Comparison of ENCODE assay signal across 8 cellular contexts in genomic region chr3:61250784-61251173, GRCh38. TPM values are rescaled to one million over a fixed set of nuclear protein-coding genes. Genes with fewer than 3 reads are reported as not detected.
DNase-seq lines count a peak whose midpoint lies in the region; ATAC-seq, FAIRE-seq and TF ChIP-seq lines count a peak whose summit lies in the region.

No MANE protein-coding gene starts in this region.

- DNase-seq in GM03348 (ENCODE audit: low spot score), result peak; percentile 14
- peak; percentile 1 for DNase-seq in NCI-H2227 (lab: John Stamatoyannopoulos, UW; ENCODE audit: unreplicated experiment)
- no peak for DNase-seq in astrocyte (ENCODE audit: low read depth)
- DNase-seq in small intestine, result peak; percentile 50
- DNase-seq in activated CD4-positive, CD25-positive, alpha-beta regulatory T cell (lab: John Stamatoyannopoulos, UW), result no peak
- no peak for DNase-seq in NCI-H2107 (lab: John Stamatoyannopoulos, UW)

- no peaks in the 10 kb centered on the region for H3K27me3 Mint-ChIP-seq in astrocyte (ENCODE audit: low read depth, unreplicated experiment)

- no peaks in the 10 kb centered on the region for H3K4me1 ChIP-seq in astrocyte (ENCODE audit: insufficient read depth, low read length)
- H3K4me1 ChIP-seq in iPS-15b (ENCODE audit: control insufficient read depth, insufficient read depth, low read length), result peaks cover 9% of the 10 kb centered on the region
- H3K4me1 ChIP-seq in small intestine (ENCODE audit: control insufficient read depth in 2 of 2, insufficient read depth in 1 of 2, low read depth in 1 of 2, low read length in 1 of 2), result peaks cover 0 to 4% of the 10 kb centered on the region in 2 donors

- H3K4me3 Mint-ChIP-seq in astrocyte (ENCODE audit: unreplicated experiment), result peak overlapping the region; percentile 92

- H3K27ac Mint-ChIP-seq in astrocyte (ENCODE audit: unreplicated experiment), result peak overlapping the region; percentile 31

- H3K4me2 ChIP-seq in astrocyte (ENCODE audit: low read length), result peak overlapping the region; percentile 91

- TF ChIP-seq CTCF in astrocyte (IDR thresholded peaks at IDR 0.05; ENCODE audit: insufficient read depth, low read depth, low read length), result no peak

- H3K9ac ChIP-seq in astrocyte (ENCODE audit: low read length) (peak overlapping the region; percentile 86), iPS-15b (ENCODE audit: low read depth, low read length) (peak overlapping the region; percentile 38)

- no peaks in the 10 kb centered on the region for H3K36me3 Mint-ChIP-seq in astrocyte (ENCODE audit: low read depth, unreplicated experiment)

- no peak for ATAC-seq in HG03196 (IDR thresholded peaks at IDR 0.05; ENCODE audit: unreplicated experiment)

- H3K4me1 Mint-ChIP-seq in astrocyte (ENCODE audit: low read depth, unreplicated experiment), result peaks cover 8% of the 10 kb centered on the region

- H3K27ac ChIP-seq in astrocyte (ENCODE audit: low read depth, low read length), result no peak overlapping the region
- peak overlapping the region; percentile 79 to 82 for H3K27ac ChIP-seq in small intestine (ENCODE audit: low read depth in 1 of 2, low read length in 1 of 2)

- no peaks in the 10 kb centered on the region for H4K20me1 ChIP-seq in astrocyte (ENCODE audit: insufficient read depth, low read length)

- no peak for FAIRE-seq in astrocyte (lab: Jason Lieb, UNC)
- FAIRE-seq in small intestine (lab: Jason Lieb, UNC), result no peak

- H3K36me3 ChIP-seq in astrocyte (ENCODE audit: insufficient read depth, low read length), result no peaks in the 10 kb centered on the region
- H3K36me3 ChIP-seq in iPS-15b (ENCODE audit: control insufficient read depth, insufficient read depth, low read length), result no peaks in the 10 kb centered on the region
- H3K36me3 ChIP-seq in small intestine (ENCODE audit: control insufficient read depth in 2 of 2, insufficient read depth in 2 of 2, low read length in 2 of 2), result no peaks in the 10 kb centered on the region

- H3K27me3 ChIP-seq in astrocyte (ENCODE audit: insufficient read depth, low read length) (no peaks in the 10 kb centered on the region), iPS-15b (ENCODE audit: control insufficient read depth, insufficient read depth, low read length) (no peaks in the 10 kb centered on the region), small intestine (ENCODE audit: control insufficient read depth in 2 of 2, insufficient read depth in 2 of 2, low read length in 2 of 2) (no peaks in the 10 kb centered on the region)

- no peaks in the 10 kb centered on the region for H3K9me3 Mint-ChIP-seq in astrocyte (ENCODE audit: unreplicated experiment)

- 2 to 7% (median 3%) methylated on average over 21 of the region's 21 CpGs for WGBS in small intestine, 3 donors

- H3K9me3 ChIP-seq in astrocyte (ENCODE audit: insufficient read depth, low read depth, low read length), result no peaks in the 10 kb centered on the region
- no peaks in the 10 kb centered on the region for H3K9me3 ChIP-seq in iPS-15b (ENCODE audit: control insufficient read depth, insufficient read depth, low read length)
- H3K9me3 ChIP-seq in small intestine (ENCODE audit: control insufficient read depth, low read depth), result no peaks in the 10 kb centered on the region

- H2AFZ ChIP-seq in astrocyte (ENCODE audit: low read depth, low read length), result peak overlapping the region; percentile 92

- H3K4me3 ChIP-seq in astrocyte (ENCODE audit: insufficient read depth, low read depth, low read length) (peak overlapping the region; percentile 97), iPS-15b (ENCODE audit: low read depth, low read length) (peak overlapping the region; percentile 87), small intestine (ENCODE audit: low read depth in 1 of 2, low read length in 2 of 2) (peak overlapping the region; percentile 71 to 87)

- H3K79me2 ChIP-seq in astrocyte (ENCODE audit: insufficient read depth, low read length), result no peaks in the 10 kb centered on the region

RNA-seq across cellular contexts. Expression of gene FHIT, which starts 0.5 kb away (rescaled TPM):
- total RNA-seq in astrocyte, result 6.7 and 7.4 TPM in 2 replicates
- 1 to 10 TPM; 4.4 to 8.1 (median 5.9) TPM for polyA plus RNA-seq in small intestine

Comparison
In these comparisons a context has a peak if more than half of its experiments do, and no peak if none do; other contexts are left out.
1. DNase-seq: peak in GM03348 (single experiment), NCI-H2227 (single experiment) and small intestine (single experiment); none in astrocyte (single experiment), activated CD4-positive, CD25-positive, alpha-beta regulatory T cell (0 of 4) and NCI-H2107 (single experiment).
2. Peak in every context shown above with its lines, with median percentiles within 50 percentile points of each other: H3K4me3 ChIP-seq.